15 cellular contexts compared by ENCODE assay signal in genomic region chr3:55206000-55206399, GRCh38.
DNase-seq lines count a peak whose midpoint lies in the region.
"Had no signal": no experiment of that assay in that cellular context is flagged by ENCODE, and none has a peak within 500 bp of the region (broad histone marks: within the 10 kb centered on the region; RNA-seq: fewer than 3 reads in every experiment).

No MANE protein-coding gene starts in this region.

- DNase-seq in EH (ENCODE audit: low read depth) (peak; percentile 7), M059J (ENCODE audit: low read depth) (peak; percentile 83), SHP77 treated with DMSO at 0.1 percent for 48 hours (lab: John Stamatoyannopoulos, UW) (peak; percentile 20), myocyte (ENCODE audit: low read depth) (peak; percentile 66), COLO829 (ENCODE audit: low spot score) (no peak)
- no peak for DNase-seq in activated CD8-positive, alpha-beta memory T cell treated with anti-CD3 and anti-CD28 coated beads for 24 hours
- no peak for DNase-seq in activated CD4-positive, alpha-beta T cell treated with anti-CD3 and anti-CD28 coated beads, Interleukin-2, amount 50 U/mL, for 1 hour
- DNase-seq: COR-L47, Karpas-422, NCI-H1092 treated with DMSO at 0.1 percent for 48 hours, NCI-H187, NCI-H2107, NCI-H524, Right ventricle myocardium superior, T-cell had no signal

Comparison
In these comparisons a context has a peak if more than half of its experiments do, and no peak if none do; other contexts are left out.
1. DNase-seq: peak in EH (single experiment), M059J (single experiment), SHP77 treated with DMSO at 0.1 percent for 48 hours (single experiment) and myocyte (single experiment); none in activated CD8-positive, alpha-beta memory T cell treated with anti-CD3 and anti-CD28 coated beads for 24 hours (single experiment), activated CD4-positive, alpha-beta T cell treated with anti-CD3 and anti-CD28 coated beads, Interleukin-2, amount 50 U/mL, for 1 hour (single experiment) and COLO829 (single experiment).